1 cellular context compared by ENCODE assay signal in genomic region chr1:27365372-27366112, GRCh38.
TF ChIP-seq lines count a peak whose summit lies in the region.

No MANE protein-coding gene starts in this region.

TF ChIP-seq in K562, 482 proteins besides CTCF, POLR2A, EP300 and RAD21 (continued from another document):
- TF ChIP-seq IRF1 (CRISPR knock-in tag; IDR thresholded peaks at IDR 0.05; ENCODE audit: borderline replicate concordance) (no peak), ZNF408 (CRISPR knock-in tag; IDR thresholded peaks at IDR 0.05; ENCODE audit: low read depth) (no peak), NFXL1 (CRISPR knock-in tag; IDR thresholded peaks at IDR 0.05) (no peak), TRIM28 (IDR thresholded peaks at IDR 0.05) (no peak), ARID2 (IDR thresholded peaks at IDR 0.05) (no peak), ZNF140 (CRISPR knock-in tag; IDR thresholded peaks at IDR 0.05) (no peak), BCL6 (CRISPR knock-in tag; IDR thresholded peaks at IDR 0.05) (no peak), HDAC8 (tag; IDR thresholded peaks at IDR 0.05) (no peak), RNF2 (IDR thresholded peaks at IDR 0.05) (no peak), E4F1 (CRISPR knock-in tag; IDR thresholded peaks at IDR 0.05; ENCODE audit: borderline replicate concordance) (no peak), ZNF511 (CRISPR knock-in tag; IDR thresholded peaks at IDR 0.05) (peak; percentile 14; the same call in 1 of the 2 replicates), TRIM24 (IDR thresholded peaks at IDR 0.05) (no peak), SMARCE1 (IDR thresholded peaks at IDR 0.05) (0 out of 2 replicates have a peak, but pooled peaks have one; percentile 19), ZFX (CRISPR knock-in tag; IDR thresholded peaks at IDR 0.05) (no peak), STAT5A (IDR thresholded peaks at IDR 0.05; ENCODE audit: borderline replicate concordance, low read length) (no peak)
